Comparison of ENCODE assay signal across 31 cellular contexts in the genomic region with DNA sequence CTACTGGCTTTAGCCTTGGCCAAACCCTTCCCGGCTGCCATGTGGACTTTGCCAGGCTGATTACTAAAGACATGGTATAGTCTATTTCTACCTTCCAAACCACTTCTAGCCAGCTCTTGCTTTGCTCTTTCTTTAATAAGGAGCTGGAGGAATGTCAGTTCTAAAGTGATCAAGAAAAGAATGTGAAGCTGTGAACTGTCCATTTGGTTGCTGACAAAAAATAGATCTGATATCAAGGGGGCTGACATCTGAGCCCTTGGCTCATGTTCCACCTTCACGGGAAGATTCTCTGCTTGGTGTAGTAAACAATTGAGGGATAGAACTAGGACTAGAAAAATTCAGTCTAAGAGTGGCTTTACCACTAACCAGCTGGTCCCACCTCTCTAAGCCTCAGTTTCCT.
"Had no signal": no experiment of that assay in that cellular context is flagged by ENCODE, and none has a peak within 500 bp of the region (broad histone marks: within the 10 kb centered on the region; RNA-seq: fewer than 3 reads in every experiment).

No MANE protein-coding gene starts in this region.

- ATAC-seq: heart left ventricle; left colon; naive thymus-derived CD8-positive, alpha-beta T cell; right cardiac atrium; sciatic nerve; stimulated activated memory B cell treated with anti-CD40 and anti-IgM and Interleukin-4, amounts not matched to agents 10 μg/mL and 1 μg/mL and 100 μg/mL, for 72 hours; stimulated activated naive CD8-positive, alpha-beta T cell treated with anti-CD3 and anti-CD28 coated beads, Interleukin-15, amount 100 ng/mL, for 72 hours had no signal

- H3K27ac Mint-ChIP-seq: immature natural killer cell; mesothelial cell of epicardium; naive thymus-derived CD8-positive, alpha-beta T cell; nephron progenitor cell; neural progenitor cell; progenitor cell of endocrine pancreas; stimulated activated memory B cell treated with anti-CD40 and anti-IgM and Interleukin-4, amounts not matched to agents 10 μg/mL and 1 μg/mL and 100 μg/mL, for 72 hours; stimulated activated naive CD8-positive, alpha-beta T cell treated with anti-CD3 and anti-CD28 coated beads, Interleukin-15, amount 100 ng/mL, for 72 hours; type B pancreatic cell had no signal

- DNase-seq: heart left ventricle; hypothalamus; immature natural killer cell; kidney; left colon; left ventricle myocardium inferior; mesendoderm; naive thymus-derived CD8-positive, alpha-beta T cell; nephron progenitor cell; occipital lobe; retina; right cardiac atrium; stimulated activated CD4-positive, alpha-beta T cell treated with anti-CD3 and anti-CD28 coated beads, Interleukin-1b, Interleukin-23, amount 100 ng/mL, for 48 hours; stimulated activated CD4-positive, alpha-beta T cell treated with anti-CD3 and anti-CD28 coated beads, Interleukin-2, amount 100 ng/mL, for 48 hours; stimulated activated CD4-positive, alpha-beta T cell treated with anti-CD3 and anti-CD28 coated beads, Interleukin-4, amount 100 ng/mL, for 4 hours; stimulated activated CD8-positive, alpha-beta memory T cell treated with anti-CD3 and anti-CD28 coated beads, Interleukin-4, amount 100 ng/mL, for 48 hours; stimulated activated naive CD4-positive, alpha-beta T cell treated with Interleukin-2 at 50 U/mL for 16 hours; stimulated activated naive CD8-positive, alpha-beta T cell treated with anti-CD3 and anti-CD28 coated beads, Interleukin-15, amount 100 ng/mL, for 72 hours; substantia nigra; uterus had no signal

- H3K27me3 Mint-ChIP-seq: progenitor cell of endocrine pancreas; stimulated activated memory B cell treated with anti-CD40 and anti-IgM and Interleukin-4, amounts not matched to agents 10 μg/mL and 1 μg/mL and 100 μg/mL, for 72 hours had no signal

- H3K27me3 ChIP-seq: neural progenitor cell, uterus had no signal

- H3K9me3 Mint-ChIP-seq: immature natural killer cell had no signal

- H3K4me1 Mint-ChIP-seq: mesothelial cell of epicardium; stimulated activated memory B cell treated with anti-CD40 and anti-IgM and Interleukin-4, amounts not matched to agents 10 μg/mL and 1 μg/mL and 100 μg/mL, for 72 hours; stimulated activated naive CD8-positive, alpha-beta T cell treated with anti-CD3 and anti-CD28 coated beads, Interleukin-15, amount 100 ng/mL, for 72 hours had no signal

- H3K36me3 ChIP-seq: heart left ventricle, left ventricle myocardium inferior, neural progenitor cell, neutrophil, tibial nerve, uterus had no signal

- H3K4me3 Mint-ChIP-seq: immature natural killer cell; mesothelial cell of epicardium; naive thymus-derived CD8-positive, alpha-beta T cell; nephron progenitor cell; neural progenitor cell; stimulated activated memory B cell treated with anti-CD40 and anti-IgM and Interleukin-4, amounts not matched to agents 10 μg/mL and 1 μg/mL and 100 μg/mL, for 72 hours; stimulated activated naive CD8-positive, alpha-beta T cell treated with anti-CD3 and anti-CD28 coated beads, Interleukin-15, amount 100 ng/mL, for 72 hours; type B pancreatic cell had no signal

- H3K27ac ChIP-seq: heart left ventricle, left ventricle myocardium inferior, neural progenitor cell, neutrophil, parathyroid adenoma, tibial nerve, uterus had no signal

- H3K4me3 ChIP-seq: heart left ventricle, left ventricle myocardium inferior, lung, neural progenitor cell, smooth muscle cell, tibial nerve, uterus had no signal

- H3K4me1 ChIP-seq: neural progenitor cell, parathyroid adenoma, tibial nerve, uterus had no signal

- H3K9me3 ChIP-seq: heart left ventricle, left ventricle myocardium inferior, neutrophil, tibial nerve, uterus had no signal

- H3K36me3 Mint-ChIP-seq: immature natural killer cell had no signal
